ENCODE assay signal across 8 cellular contexts in genomic region chr7:99504603-99505323, GRCh38.
DNase-seq lines count a peak whose midpoint lies in the region; ATAC-seq and TF ChIP-seq lines count a peak whose summit lies in the region.

Gene ZKSCAN5 (plus strand): TSS chr7:99504662. CDS start chr7:99506045, 1,383 bp downstream.

- H3K27me3 ChIP-seq in BLaER1: no peaks in the 10 kb centered on the region

- peak within 1 kb of the TSS; percentile 87 for H3K9ac ChIP-seq in BLaER1

- H3K4me1 ChIP-seq in BLaER1: peaks cover 34% of the 10 kb centered on the region

- DNase-seq in NCI-H526 (lab: John Stamatoyannopoulos, UW) (peak; percentile 97 to 99), coronary artery (ENCODE audit: low spot score) (peak; percentile 98), left kidney (ENCODE audit: low read depth, low spot score) (peak; percentile 98)
- peak; percentile 98 for DNase-seq in activated CD4-positive, alpha-beta T cell treated with anti-CD3 and anti-CD28 coated beads for 48 hours
- peak; percentile 98 for DNase-seq in stimulated activated CD4-positive, alpha-beta T cell treated with anti-CD3 and anti-CD28 coated beads, Interleukin-1b, Interleukin-23, amount 100 ng/mL, for 48 hours

- H3K4me3 ChIP-seq in BLaER1: peak within 1 kb of the TSS; percentile 82
- H3K4me3 ChIP-seq in coronary artery: peak within 1 kb of the TSS; percentile 94

- peak within 1 kb of the TSS; percentile 86 for H3K4me2 ChIP-seq in BLaER1

- peak; percentile 87 for ATAC-seq in GM19324 (IDR thresholded peaks at IDR 0.05; ENCODE audit: low FRiP score, unreplicated experiment)
- peak; percentile 63 for ATAC-seq in HG03460 (IDR thresholded peaks at IDR 0.05; ENCODE audit: unreplicated experiment)

- H3K36me3 ChIP-seq in BLaER1: peaks cover 13% of the 10 kb centered on the region

- H4K20me1 ChIP-seq in BLaER1: peaks cover 7% of the 10 kb centered on the region

- H3K27ac ChIP-seq in BLaER1 (peak within 1 kb of the TSS; percentile 85), coronary artery (peak within 1 kb of the TSS; percentile 80 to 98)

- H3K9me3 ChIP-seq in BLaER1: no peaks in the 10 kb centered on the region

- no peak for TF ChIP-seq CTCF in coronary artery (IDR thresholded peaks at IDR 0.05)

Comparison
In these comparisons a context has a peak if more than half of its experiments do, and no peak if none do; other contexts are left out.
1. Peak in every context shown above with its lines: DNase-seq, ATAC-seq, H3K4me3 ChIP-seq and H3K27ac ChIP-seq.